Comparison of ENCODE assay signal across 24 cellular contexts in the genomic region with DNA sequence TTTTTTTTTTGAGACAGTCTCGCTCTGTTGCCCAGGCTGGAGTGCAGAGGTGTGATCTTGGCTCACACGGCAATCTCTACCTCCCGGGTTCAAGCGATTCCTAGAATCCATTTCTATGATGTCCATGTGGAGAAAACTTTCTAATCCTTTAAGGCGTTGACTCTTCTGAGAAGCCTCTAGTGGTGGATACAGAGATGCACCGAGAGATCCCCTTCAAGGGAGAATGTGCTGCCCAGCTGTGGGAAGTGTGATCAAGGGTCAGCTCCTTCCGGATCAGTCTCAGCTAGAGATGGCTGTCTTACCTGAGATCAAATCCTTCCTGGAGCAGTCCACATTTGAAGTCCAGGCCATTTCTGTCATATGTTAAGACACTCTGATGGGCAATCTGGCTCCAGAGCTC.
DNase-seq lines count a peak whose midpoint lies in the region; ATAC-seq and TF ChIP-seq lines count a peak whose summit lies in the region.
"Had no signal": no experiment of that assay in that cellular context is flagged by ENCODE, and none has a peak within 500 bp of the region (broad histone marks: within the 10 kb centered on the region; RNA-seq: fewer than 3 reads in every experiment).

No MANE protein-coding gene starts in this region.

- H3K9ac ChIP-seq in GM23248, result no peak overlapping the region

- H3K79me2 ChIP-seq in GM23248 (ENCODE audit: insufficient read depth), result no peaks in the 10 kb centered on the region

- no peak overlapping the region for H2AFZ ChIP-seq in GM23248

- 98% methylated on average over 7 of the region's 7 CpGs for WGBS in GM23248 (ENCODE audit: low coverage in 1 of 2, low lambda C conversion rate in 2 of 2, missing lambda C conversion rate in 2 of 2), 2 experiments

- CTCF ChIA-PET in AG04449 (lab: Yijun Ruan, JAX), result interaction anchor here (0.6 kb wide), 1 partner anchor 93 kb away, joined by 3 read pairs; a partner anchor contains a TSS

- H3K27me3 ChIP-seq in GM23248 (replicated peaks; ENCODE audit: insufficient read depth), result no peaks in the 10 kb centered on the region
- no peaks in the 10 kb centered on the region for H3K27me3 ChIP-seq in MG63
- H3K27me3 ChIP-seq: esophagus muscularis mucosa, pancreas, sigmoid colon had no signal

- no peaks in the 10 kb centered on the region for H3K9me2 ChIP-seq in GM23248 (ENCODE audit: insufficient read depth)

- DNase-seq in AG04449 (ENCODE audit: low read depth, low spot score) (no peak), GM23248 (peak; percentile 15), SK-MEL-5 (ENCODE audit: low read depth, low spot score) (peak; percentile 52), fibroblast of the aortic adventitia (ENCODE audit: low read depth) (no peak), MG63 (no peak), NCI-H146 (lab: John Stamatoyannopoulos, UW) (no peak), left ventricle myocardium superior (no peak), posterior cingulate gyrus (no peak)
- DNase-seq: activated CD4-positive, alpha-beta T cell treated with anti-CD3 and anti-CD28 coated beads, Interleukin-2, amount 50 U/mL, for 1 hour; activated CD8-positive, alpha-beta memory T cell treated with anti-CD3 and anti-CD28 coated beads, Interleukin-2, amount 50 U/mL, for 4 hours; activated gamma-delta T cell treated with Interleukin-2 at 50 U/mL for 16 hours; COR-L47; GOT3; kidney; mammary epithelial cell; naive B cell; NCI-H1930; NCI-H345; NK-92 treated with Interleukin-12 subunit alpha and Interleukin-12 subunit beta, amount 100 ng/mL, for 24 hours; pancreas; RPMI8226; sigmoid colon had no signal

- H3K27ac ChIP-seq in GM23248, result no peak overlapping the region
- H3K27ac ChIP-seq: esophagus muscularis mucosa, pancreas, sigmoid colon had no signal

- H4K20me1 ChIP-seq in GM23248 (ENCODE audit: insufficient read depth), result no peaks in the 10 kb centered on the region

- H3K36me3 ChIP-seq in GM23248 (ENCODE audit: low read depth), result peaks cover 60% of the 10 kb centered on the region
- peaks cover 3% of the 10 kb centered on the region; the same call in 1 of the 2 replicates for H3K36me3 ChIP-seq in MG63
- H3K36me3 ChIP-seq: pancreas had no signal

- no peak overlapping the region for H3K4me2 ChIP-seq in GM23248 (ENCODE audit: unreplicated experiment)

- no peaks in the 10 kb centered on the region for H3F3A ChIP-seq in GM23248 (ENCODE audit: insufficient read depth)

- H3K4me1 ChIP-seq in GM23248 (ENCODE audit: insufficient read depth), result peaks cover 4% of the 10 kb centered on the region; the same call in 1 of the 2 replicates
- H3K4me1 ChIP-seq: esophagus muscularis mucosa, pancreas, sigmoid colon had no signal

- intact Hi-C loops in left ventricle myocardium superior (cut with micrococcal nuclease), result no loop called here
- intact Hi-C loops in posterior cingulate gyrus (cut with DNase I), result no loop called here

- ATAC-seq in left ventricle myocardium superior, result no peak
- ATAC-seq: pancreas; stimulated activated memory B cell treated with anti-CD40 and anti-IgM and Interleukin-4, amounts not matched to agents 10 μg/mL and 1 μg/mL and 100 μg/mL, for 72 hours had no signal

- in situ Hi-C loops in GM23248 (cut with MboI), result no loop called here
- in situ Hi-C loops in SK-MEL-5 (cut with HindIII; ENCODE audit: low pct_unique_long_range_greater_than_20kb, low sequenced_read_pairs), result no loop called here

- TF ChIP-seq CTCF in AG04449 (IDR thresholded peaks at IDR 0.05; ENCODE audit: insufficient read depth, low read length, missing control alignments) (peak; percentile 8), fibroblast of the aortic adventitia (IDR thresholded peaks at IDR 0.05; ENCODE audit: insufficient read depth, low read length) (peak; percentile 15)

- H3K4me3 ChIP-seq in AG04449 (ENCODE audit: low read depth, low read length), result no peak overlapping the region
- no peak overlapping the region for H3K4me3 ChIP-seq in GM23248
- H3K4me3 ChIP-seq in fibroblast of the aortic adventitia (ENCODE audit: low read depth, low read length), result no peak overlapping the region
- no peak overlapping the region for H3K4me3 ChIP-seq in MG63
- H3K4me3 ChIP-seq: esophagus muscularis mucosa, pancreas, sigmoid colon had no signal

- no peaks in the 10 kb centered on the region for H3K9me3 ChIP-seq in GM23248 (ENCODE audit: low read depth)
- H3K9me3 ChIP-seq in MG63, result no peaks in the 10 kb centered on the region
- H3K9me3 ChIP-seq: esophagus muscularis mucosa, pancreas, sigmoid colon had no signal

- POLR2A ChIA-PET in AG04449 (lab: Yijun Ruan, JAX), result no interaction called here

Comparison
In these comparisons a context has a peak if more than half of its experiments do, and no peak if none do; other contexts are left out.
1. DNase-seq: peak in GM23248 (single experiment) and SK-MEL-5 (single experiment); none in AG04449 (single experiment), fibroblast of the aortic adventitia (single experiment), MG63 (single experiment), NCI-H146 (single experiment), left ventricle myocardium superior (single experiment) and posterior cingulate gyrus (0 of 10).